In genomic region chr1:19393051-19393450, GRCh38 we compare ENCODE assay signal across 12 cellular contexts.
A peak's percentile ranks its signal among the peaks of the same experiment; 100 is the strongest.
DNase-seq lines count a peak whose midpoint lies in the region; ATAC-seq and TF ChIP-seq lines count a peak whose summit lies in the region.
"Had no signal": no experiment of that assay in that cellular context is flagged by ENCODE, and none has a peak within 500 bp of the region (broad histone marks: within the 10 kb centered on the region; RNA-seq: fewer than 3 reads in every experiment).

No MANE protein-coding gene starts in this region.

- no peak overlapping the region for H3K4me3 Mint-ChIP-seq in activated CD4-positive, alpha-beta T cell treated with anti-CD3 and anti-CD28 coated beads, Interleukin-2, amount 10 ng/mL, durations not matched to agents 7 days and 5 days
- H3K4me3 Mint-ChIP-seq in WTC11 (no peak overlapping the region), immature natural killer cell (peak overlapping the region in 1 of 5 donors; percentile 18)

- no peak for TF ChIP-seq EP300 in stomach (IDR thresholded peaks at IDR 0.05)

- ATAC-seq in WTC11 (no peak), left colon (no peak)
- ATAC-seq: A549, Panc1 had no signal

- H3K4me3 ChIP-seq in stomach (no peak overlapping the region), WERI-Rb-1 (ENCODE audit: low read depth, low read length) (no peak overlapping the region)
- H3K4me3 ChIP-seq: A549 had no signal

- 81 to 93% (median 85%) methylated on average over 5 to 14 of the region's 14 CpGs for WGBS in stomach, 5 donors

- in situ Hi-C loops in GM13977 (cut with MboI; ENCODE audit: low pct_unique_long_range_greater_than_20kb, low sequenced_read_pairs, unreplicated experiment): loop anchor here (25.0 kb wide), 1 partner anchor 194 kb away; a partner anchor contains a TSS

- intact Hi-C loops in stomach (cut with DNase I; ENCODE audit: low total_unique reads): no loop called here
- intact Hi-C loops in left colon (cut with DNase I, micrococcal nuclease): no loop called here

- peaks cover 69% of the 10 kb centered on the region for H3K4me1 Mint-ChIP-seq in activated CD4-positive, alpha-beta T cell treated with anti-CD3 and anti-CD28 coated beads, Interleukin-2, amount 10 ng/mL, durations not matched to agents 7 days and 5 days
- H3K4me1 Mint-ChIP-seq in WTC11 (peaks cover 33% of the 10 kb centered on the region), immature natural killer cell (peaks cover 80 to 84% of the 10 kb centered on the region in 2 donors)

- peaks cover 13% of the 10 kb centered on the region for H3K36me3 Mint-ChIP-seq in activated CD4-positive, alpha-beta T cell treated with anti-CD3 and anti-CD28 coated beads, Interleukin-2, amount 10 ng/mL, durations not matched to agents 7 days and 5 days (ENCODE audit: low read depth)
- peaks cover 8% of the 10 kb centered on the region; the same call in 1 of the 2 replicates for H3K36me3 Mint-ChIP-seq in WTC11
- no peaks in the 10 kb centered on the region for H3K36me3 Mint-ChIP-seq in immature natural killer cell

- H3K27ac Mint-ChIP-seq in activated CD4-positive, alpha-beta T cell treated with anti-CD3 and anti-CD28 coated beads, Interleukin-2, amount 10 ng/mL, durations not matched to agents 7 days and 5 days: peak overlapping the region; percentile 62
- peak overlapping the region; percentile 32; the same call in 1 of the 2 replicates for H3K27ac Mint-ChIP-seq in WTC11
- peak overlapping the region; percentile 35 to 71 (median 45) for H3K27ac Mint-ChIP-seq in immature natural killer cell

- H3K4me1 ChIP-seq in stomach: peaks cover 32 to 98% (median 67%) of the 10 kb centered on the region in 4 donors
- H3K4me1 ChIP-seq: A549 had no signal

- TF ChIP-seq CTCF in WTC11 (IDR thresholded peaks at IDR 0.05) (no peak), stomach (IDR thresholded peaks at IDR 0.05) (no peak), WERI-Rb-1 (IDR thresholded peaks at IDR 0.05; ENCODE audit: low read depth, low read length) (no peak), GM13977 (IDR thresholded peaks at IDR 0.05; ENCODE audit: extremely low read depth, insufficient read depth, missing control alignments) (no peak)

- CTCF ChIA-PET in activated CD4-positive, alpha-beta T cell treated with anti-CD3 and anti-CD28 coated beads, Interleukin-2, amount 10 ng/mL, durations not matched to agents 7 days and 5 days (lab: Charles Lee): interaction anchor here (0.6 to 3.1 kb wide), 4 partner anchors 8 to 189 kb away, joined by 3 to 21 read pairs (median 4); no protein-coding TSS in a partner anchor
- CTCF ChIA-PET in WTC11 (lab: Charles Lee): interaction anchor here (0.7 to 7.3 kb wide), 16 partner anchors 10 to 1003 kb away, joined by 3 to 71 read pairs (median 4); partner anchors contain the start of gene NBL1

- no peaks in the 10 kb centered on the region for H3K9me3 ChIP-seq in stomach
- no peaks in the 10 kb centered on the region for H3K9me3 ChIP-seq in WERI-Rb-1 (ENCODE audit: severe bottlenecking)
- H3K9me3 ChIP-seq: A549 had no signal

- POLR2A ChIA-PET in activated CD4-positive, alpha-beta T cell treated with anti-CD3 and anti-CD28 coated beads, Interleukin-2, amount 10 ng/mL, durations not matched to agents 7 days and 5 days (lab: Charles Lee): no interaction called here
- POLR2A ChIA-PET in WTC11 (lab: Charles Lee): interaction anchor here (1.2 kb wide), 1 partner anchor 14 kb away, joined by 5 read pairs; no protein-coding TSS in a partner anchor

- H3K27me3 Mint-ChIP-seq in activated CD4-positive, alpha-beta T cell treated with anti-CD3 and anti-CD28 coated beads, Interleukin-2, amount 10 ng/mL, durations not matched to agents 7 days and 5 days: no peaks in the 10 kb centered on the region
- no peaks in the 10 kb centered on the region for H3K27me3 Mint-ChIP-seq in WTC11 (ENCODE audit: low read depth)
- peaks cover 2 to 8% (median 6%) of the 10 kb centered on the region in 3 donors for H3K27me3 Mint-ChIP-seq in immature natural killer cell (ENCODE audit: low read depth in 3 of 3)

- TF ChIP-seq POLR2A in stomach (IDR thresholded peaks at IDR 0.05): no peak

- H3K27ac ChIP-seq in stomach (peak overlapping the region in 3 of 5 donors; percentile 76 to 82 (median 81)), WERI-Rb-1 (no peak overlapping the region)
- H3K27ac ChIP-seq: A549 had no signal

- no peak for DNase-seq in activated CD4-positive, alpha-beta T cell treated with anti-CD3 and anti-CD28 coated beads, Interleukin-2, amount 10 ng/mL, durations not matched to agents 7 days and 5 days
- no peak for DNase-seq in activated CD4-positive, alpha-beta T cell treated with anti-CD3 and anti-CD28 coated beads for 4 hours
- no peak for DNase-seq in WTC11 (ENCODE audit: low spot score)
- no peak for DNase-seq in immature natural killer cell
- DNase-seq in stomach: no peak
- DNase-seq in WERI-Rb-1: no peak
- DNase-seq in GM13977 (ENCODE audit: low spot score): no peak
- no peak for DNase-seq in left colon
- DNase-seq: DMS 273 treated with DMSO at 0.1 percent for 48 hours; effector CD8-positive, alpha-beta T cell had no signal

- no peaks in the 10 kb centered on the region for H3K9me3 Mint-ChIP-seq in activated CD4-positive, alpha-beta T cell treated with anti-CD3 and anti-CD28 coated beads, Interleukin-2, amount 10 ng/mL, durations not matched to agents 7 days and 5 days
- H3K9me3 Mint-ChIP-seq in WTC11: peaks cover 4% of the 10 kb centered on the region; the same call in 1 of the 2 replicates
- H3K9me3 Mint-ChIP-seq in immature natural killer cell: no peaks in the 10 kb centered on the region

- H3K27me3 ChIP-seq in stomach (no peaks in the 10 kb centered on the region), WERI-Rb-1 (ENCODE audit: insufficient read depth, low read depth, severe bottlenecking) (no peaks in the 10 kb centered on the region)

- H3K36me3 ChIP-seq in stomach (peaks cover 3 to 24% (median 15%) of the 10 kb centered on the region in 4 donors), WERI-Rb-1 (no peaks in the 10 kb centered on the region)

TF ChIP-seq in WTC11, 78 proteins besides CTCF, POLR2A, EP300 and RAD21 (continues in another document):
- TF ChIP-seq JUN (CRISPR knock-in tag; IDR thresholded peaks at IDR 0.05) (no peak), IRF1 (CRISPR knock-in tag; IDR thresholded peaks at IDR 0.05) (no peak), KAT7 (CRISPR knock-in tag; IDR thresholded peaks at IDR 0.05; ENCODE audit: borderline replicate concordance) (no peak), NFE2L1 (CRISPR knock-in tag; IDR thresholded peaks at IDR 0.05) (no peak), ERG (CRISPR knock-in tag; IDR thresholded peaks at IDR 0.05) (no peak), MLX (CRISPR knock-in tag; IDR thresholded peaks at IDR 0.05) (no peak), OVOL2 (CRISPR knock-in tag; IDR thresholded peaks at IDR 0.05; ENCODE audit: borderline replicate concordance) (no peak), TCF7 (CRISPR knock-in tag; IDR thresholded peaks at IDR 0.05; ENCODE audit: low read depth) (no peak), NR2C2 (CRISPR knock-in tag; IDR thresholded peaks at IDR 0.05) (no peak), TEAD1 (CRISPR knock-in tag; IDR thresholded peaks at IDR 0.05) (no peak), IRF2 (CRISPR knock-in tag; IDR thresholded peaks at IDR 0.05; ENCODE audit: borderline replicate concordance, low read depth) (no peak), STAT6 (CRISPR knock-in tag; conservative IDR thresholded peaks at IDR 0.05; ENCODE audit: low read depth) (no peak)
